8 cellular contexts compared by ENCODE assay signal in genomic region chr20:45890997-45891983, GRCh38. TPM values are rescaled to one million over a fixed set of nuclear protein-coding genes. Genes with fewer than 3 reads are reported as not detected.
A peak's percentile ranks its signal among the peaks of the same experiment; 100 is the strongest.
DNase-seq lines count a peak whose midpoint lies in the region; ATAC-seq and TF ChIP-seq lines count a peak whose summit lies in the region.

Gene CTSA (plus strand): TSS chr20:45891335. CDS start chr20:45891569, 234 bp downstream.
Gene NEURL2 (minus strand): TSS chr20:45891208. CDS start chr20:45890991, 217 bp downstream.

- DNase-seq in AG09309 (ENCODE audit: low read depth): peak; percentile 62
- peak; percentile 84 for DNase-seq in NCI-H460 (ENCODE audit: extremely low read depth, low read depth)
- peak; percentile 89 for DNase-seq in activated CD4-positive, alpha-beta T cell treated with anti-CD3 and anti-CD28 coated beads, Interleukin-2, amount 10 ng/mL, durations not matched to agents 7 days and 5 days
- peak; percentile 29 for DNase-seq in cortex of kidney (lab: John Stamatoyannopoulos, UW)
- DNase-seq in left lobe of liver (ENCODE audit: low spot score): peak; percentile 98
- peak; percentile 87 to 90 for DNase-seq in stimulated activated CD4-positive, alpha-beta T cell treated with anti-CD3 and anti-CD28 coated beads, Interleukin-2, amount 100 ng/mL, for 24 hours

- ATAC-seq in GM18909 (IDR thresholded peaks at IDR 0.05; ENCODE audit: poor library complexity, unreplicated experiment): peak; percentile 76
- peak; percentile 78 for ATAC-seq in HG03175 (IDR thresholded peaks at IDR 0.05; ENCODE audit: unreplicated experiment)
- ATAC-seq in left lobe of liver: peak; percentile 86

- H3K4me1 Mint-ChIP-seq in activated CD4-positive, alpha-beta T cell treated with anti-CD3 and anti-CD28 coated beads, Interleukin-2, amount 10 ng/mL, durations not matched to agents 7 days and 5 days: peaks cover 35% of the 10 kb centered on the region

- H3K4me3 Mint-ChIP-seq in activated CD4-positive, alpha-beta T cell treated with anti-CD3 and anti-CD28 coated beads, Interleukin-2, amount 10 ng/mL, durations not matched to agents 7 days and 5 days: peak within 1 kb of the TSS; percentile 90

- H3K36me3 Mint-ChIP-seq in activated CD4-positive, alpha-beta T cell treated with anti-CD3 and anti-CD28 coated beads, Interleukin-2, amount 10 ng/mL, durations not matched to agents 7 days and 5 days (ENCODE audit: low read depth): peaks cover 10% of the 10 kb centered on the region

- POLR2A ChIA-PET in activated CD4-positive, alpha-beta T cell treated with anti-CD3 and anti-CD28 coated beads, Interleukin-2, amount 10 ng/mL, durations not matched to agents 7 days and 5 days (lab: Charles Lee): interaction anchor here (0.7 kb wide), 1 partner anchor 42 kb away, joined by 3 read pairs; no protein-coding TSS in a partner anchor

- CTCF ChIA-PET in activated CD4-positive, alpha-beta T cell treated with anti-CD3 and anti-CD28 coated beads, Interleukin-2, amount 10 ng/mL, durations not matched to agents 7 days and 5 days (lab: Charles Lee): interaction anchor here (1.0 to 2.3 kb wide), 9 partner anchors 8 to 51 kb away, joined by 3 to 9 read pairs (median 4); no protein-coding TSS in a partner anchor

- peak within 1 kb of the TSS; percentile 91 for H3K27ac Mint-ChIP-seq in activated CD4-positive, alpha-beta T cell treated with anti-CD3 and anti-CD28 coated beads, Interleukin-2, amount 10 ng/mL, durations not matched to agents 7 days and 5 days

- peak within 1 kb of the TSS; percentile 65 for H3K4me3 ChIP-seq in AG09309 (ENCODE audit: control insufficient read depth, low read depth, low read length)

- no peaks in the 10 kb centered on the region for H3K27me3 Mint-ChIP-seq in activated CD4-positive, alpha-beta T cell treated with anti-CD3 and anti-CD28 coated beads, Interleukin-2, amount 10 ng/mL, durations not matched to agents 7 days and 5 days

- TF ChIP-seq CTCF in AG09309 (IDR thresholded peaks at IDR 0.05; ENCODE audit: control insufficient read depth, insufficient read depth, low read depth, low read length, missing control alignments): peak; percentile 4

- H3K9me3 Mint-ChIP-seq in activated CD4-positive, alpha-beta T cell treated with anti-CD3 and anti-CD28 coated beads, Interleukin-2, amount 10 ng/mL, durations not matched to agents 7 days and 5 days: no peaks in the 10 kb centered on the region

RNA-seq across cellular contexts. Expression of gene CTSA, which starts in this region (rescaled TPM):
- total RNA-seq in NCI-H460 (2014; rRNA removed; shearing (Covaris generic)): 80.3 and 81.6 TPM in 2 replicates
- polyA plus RNA-seq in NCI-H460 (2014; cell fraction: nucleus; rRNA removed): 119 and 163 TPM in 2 replicates
- total RNA-seq in activated CD4-positive, alpha-beta T cell treated with anti-CD3 and anti-CD28 coated beads, Interleukin-2, amount 10 ng/mL, durations not matched to agents 7 days and 5 days: 10 to 100 TPM; 64.9 to 76.3 TPM
- total RNA-seq in left lobe of liver: 68.3 TPM

RNA-seq across cellular contexts. Expression of gene NEURL2, which starts in this region (rescaled TPM):
- 1.4 and 1.5 TPM in 2 replicates for total RNA-seq in NCI-H460 (2014; rRNA removed; shearing (Covaris generic))
- polyA plus RNA-seq in NCI-H460 (2014; cell fraction: nucleus; rRNA removed): 6.0 and 11.0 TPM in 2 replicates
- 1 to 10 TPM; 2.6 TPM for total RNA-seq in activated CD4-positive, alpha-beta T cell treated with anti-CD3 and anti-CD28 coated beads, Interleukin-2, amount 10 ng/mL, durations not matched to agents 7 days and 5 days
- 6.9 TPM for total RNA-seq in left lobe of liver

Comparison
In these comparisons a context has a peak if more than half of its experiments do, and no peak if none do; other contexts are left out.
1. Peak in every context shown above with its lines: DNase-seq, ATAC-seq and H3K4me3 ChIP-seq.
2. DNase-seq: peak in every context shown above with its lines; median percentile 98 in left lobe of liver; 89 in activated CD4-positive, alpha-beta T cell treated with anti-CD3 and anti-CD28 coated beads, Interleukin-2, amount 10 ng/mL, durations not matched to agents 7 days and 5 days; 88 in stimulated activated CD4-positive, alpha-beta T cell treated with anti-CD3 and anti-CD28 coated beads, Interleukin-2, amount 100 ng/mL, for 24 hours; 84 in NCI-H460; 62 in AG09309; 29 in cortex of kidney.